ENCODE assay signal across 8 cellular contexts in the genomic region with DNA sequence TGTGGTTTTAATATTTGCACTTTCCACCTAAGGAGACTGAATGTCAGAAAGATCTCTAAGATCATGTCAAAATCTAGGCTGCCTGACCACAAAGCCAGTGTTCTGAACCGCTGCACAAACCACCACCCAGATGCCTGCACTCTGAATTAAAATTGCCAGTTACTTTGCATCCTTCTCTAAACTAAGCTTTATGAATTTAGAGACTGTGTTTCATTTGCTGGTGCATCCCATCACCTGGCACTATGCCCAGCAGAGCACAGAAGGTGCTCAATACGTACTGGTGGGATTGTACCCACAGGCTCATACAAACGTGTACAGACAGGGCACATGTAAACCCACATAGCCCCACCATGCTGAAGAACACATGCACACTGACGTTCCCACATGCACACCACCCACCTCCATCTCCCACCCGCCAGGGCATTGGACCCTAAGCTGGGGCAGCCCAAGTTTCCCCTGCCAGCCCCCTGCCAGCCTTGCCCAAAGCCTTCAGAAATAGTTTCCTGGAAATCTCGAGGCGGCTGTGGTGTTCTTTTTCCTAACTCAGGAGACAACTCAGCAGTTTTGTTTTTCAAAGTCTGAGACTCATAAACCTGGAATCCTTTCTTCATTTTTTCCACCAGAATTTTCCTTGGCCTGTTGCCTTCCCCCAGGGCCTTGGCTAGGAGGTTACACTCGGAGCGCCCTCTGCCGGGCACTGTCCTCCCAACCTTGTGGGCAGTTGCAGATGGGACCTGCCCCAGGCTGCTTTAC. TPM values are rescaled to one million over a fixed set of nuclear protein-coding genes. Genes with fewer than 3 reads are reported as not detected.
A peak's percentile ranks its signal among the peaks of the same experiment; 100 is the strongest.
DNase-seq lines count a peak whose midpoint lies in the region; ATAC-seq and TF ChIP-seq lines count a peak whose summit lies in the region.

No MANE protein-coding gene starts in this region.

- H3K9me3 ChIP-seq in prostate gland (no peaks in the 10 kb centered on the region), upper lobe of right lung (no peaks in the 10 kb centered on the region)

- ATAC-seq in upper lobe of right lung = peak; percentile 91

- H3K4me1 ChIP-seq in prostate gland (replicated peaks) (peaks cover 16% of the 10 kb centered on the region), upper lobe of right lung (peaks cover 59% of the 10 kb centered on the region)

- peak; percentile 95 for DNase-seq in DMS 273 (lab: John Stamatoyannopoulos, UW; ENCODE audit: unreplicated experiment)
- peak; percentile 45 for DNase-seq in GOT3 (lab: John Stamatoyannopoulos, UW)
- peak; percentile 42 for DNase-seq in NCI-H1436 treated with DMSO at 0.1 percent for 48 hours (lab: John Stamatoyannopoulos, UW)
- peak; percentile 82 for DNase-seq in T follicular helper cell (ENCODE audit: low read depth)
- DNase-seq in cardiac septum (ENCODE audit: low spot score) = peak; percentile 95
- DNase-seq in prostate gland (ENCODE audit: low spot score) = peak; percentile 94
- peak; percentile 96 for DNase-seq in upper lobe of right lung

- TF ChIP-seq CTCF in prostate gland (IDR thresholded peaks at IDR 0.05) (peak; percentile 81 to 93 (median 92)), upper lobe of right lung (IDR thresholded peaks at IDR 0.05) (peak; percentile 96)

- H3K4me3 ChIP-seq in prostate gland (no peak overlapping the region), upper lobe of right lung (no peak overlapping the region)

- H3K27ac ChIP-seq in adipose tissue (ENCODE audit: low read depth, low read length) = peak overlapping the region; percentile 25
- H3K27ac ChIP-seq in prostate gland = peak overlapping the region; percentile 80 to 84
- H3K27ac ChIP-seq in upper lobe of right lung = peak overlapping the region; percentile 69

- H3K27me3 ChIP-seq in prostate gland (replicated peaks; ENCODE audit: insufficient read depth) = no peaks in the 10 kb centered on the region
- H3K27me3 ChIP-seq in upper lobe of right lung = no peaks in the 10 kb centered on the region

- intact Hi-C loops in cardiac septum (cut with DNase I) = loop anchor here (1.0 to 5.0 kb wide), 3 partner anchors 67 to 180 kb away; a partner anchor contains a TSS
- intact Hi-C loops in prostate gland (cut with DNase I) = loop anchor here (2.0 to 10.0 kb wide), 4 partner anchors 59 to 181 kb away; a partner anchor contains a TSS
- intact Hi-C loops in upper lobe of right lung (cut with DNase I) = loop anchor here (10.0 kb wide), 1 partner anchor 61 kb away; a partner anchor contains a TSS

- TF ChIP-seq POLR2A in prostate gland (IDR thresholded peaks at IDR 0.05) = no peak

- 7 to 17% (median 9%) methylated on average over 10 of the region's 10 CpGs for WGBS in adipose tissue, 3 donors
- WGBS in prostate gland = 5% methylated on average over 10 of the region's 10 CpGs

- H3K36me3 ChIP-seq in prostate gland (no peaks in the 10 kb centered on the region), upper lobe of right lung (no peaks in the 10 kb centered on the region)

RNA-seq across cellular contexts. Expression of a gene that starts 9.6 kb away (rescaled TPM):
- polyA plus RNA-seq in adipose tissue = 1 to 10 TPM; 2.4 to 5.3 (median 4.0) TPM
- total RNA-seq in cardiac septum (2.4 TPM), prostate gland (1 to 10 TPM; 3.1 to 6.9 TPM), upper lobe of right lung (6.0 TPM)

RNA-seq across cellular contexts. Expression of a gene that starts 59.2 kb away (rescaled TPM):
- polyA plus RNA-seq in adipose tissue = 10 to 100 TPM in 2 of 3 donors, 1 to 10 TPM in 1; 4.1 to 37.8 (median 10.6) TPM
- 15.3 TPM for total RNA-seq in cardiac septum
- 10 to 100 TPM; 19.9 to 37.6 TPM for total RNA-seq in prostate gland
- 19.0 TPM for total RNA-seq in upper lobe of right lung

Comparison
In these comparisons a context has a peak if more than half of its experiments do, and no peak if none do; other contexts are left out.
1. DNase-seq: peak in every context shown above with its lines; median percentile 96 in upper lobe of right lung; 95 in DMS 273; 95 in cardiac septum; 94 in prostate gland; 82 in T follicular helper cell; 45 in GOT3; 42 in NCI-H1436 treated with DMSO at 0.1 percent for 48 hours.
2. H3K27ac ChIP-seq: peak in every context shown above with its lines; median percentile 82 in prostate gland; 69 in upper lobe of right lung; 25 in adipose tissue.